8 cellular contexts compared by ENCODE assay signal in the genomic region with DNA sequence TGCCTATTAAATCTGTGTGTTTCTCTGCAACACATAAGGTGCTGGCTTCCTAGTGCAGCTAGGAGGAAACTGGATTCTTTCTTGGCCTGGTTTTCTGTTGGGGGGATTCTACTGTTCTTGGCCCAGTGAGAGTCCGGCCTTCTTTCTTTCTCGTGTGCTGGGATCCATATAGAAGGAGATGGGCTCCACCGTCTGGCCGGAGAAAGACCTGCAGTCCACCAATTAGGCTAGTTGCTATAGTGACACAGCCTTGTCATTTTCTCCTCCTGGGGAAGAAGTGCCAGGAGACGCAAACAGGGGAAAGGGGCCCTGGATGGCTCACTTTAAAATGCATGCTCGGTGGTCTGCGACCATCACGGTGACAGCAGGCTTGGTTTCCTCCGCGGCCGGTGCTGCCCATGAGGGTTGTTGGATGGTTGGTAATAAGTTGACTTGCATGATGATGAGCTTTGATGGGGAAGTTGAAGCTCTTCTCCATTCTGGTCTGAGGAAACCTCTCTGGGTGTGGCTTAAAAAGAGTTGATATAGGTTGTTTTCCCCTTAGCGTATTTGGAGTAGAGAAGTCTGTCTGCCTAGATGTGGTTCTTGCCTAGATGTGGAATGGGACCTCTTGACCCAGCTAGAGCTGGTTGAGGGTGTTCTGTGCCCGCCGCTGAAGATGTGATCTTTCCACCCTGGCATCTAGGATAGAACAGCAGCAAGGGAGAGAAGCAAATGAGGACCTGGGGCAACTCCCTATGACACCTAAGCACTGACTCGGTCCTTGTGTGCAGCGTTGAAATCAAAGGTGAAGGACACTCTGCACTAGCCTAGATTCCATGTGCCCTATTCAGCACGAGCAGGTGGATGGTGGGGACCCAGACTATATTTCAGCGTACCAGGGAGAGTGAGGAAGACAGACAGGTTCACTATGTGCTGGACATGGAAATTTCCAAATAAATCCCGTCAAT.
A peak's percentile ranks its signal among the peaks of the same experiment; 100 is the strongest.
DNase-seq lines count a peak whose midpoint lies in the region; ATAC-seq, FAIRE-seq and TF ChIP-seq lines count a peak whose summit lies in the region.

No MANE protein-coding gene starts in this region.

- H3K4me1 Mint-ChIP-seq in T-helper 17 cell = peaks cover 3% of the 10 kb centered on the region

- H3K9ac ChIP-seq in kidney (ENCODE audit: low read length in 2 of 2) = no peak overlapping the region

- no peak overlapping the region for H3K4me3 Mint-ChIP-seq in T-helper 17 cell

- intact Hi-C loops in OCI-LY7 (cut with micrococcal nuclease; ENCODE audit: unreplicated experiment) = loop anchor here (1.0 to 10.0 kb wide), 7 partner anchors 48 to 1280 kb away; no protein-coding TSS in a partner anchor
- intact Hi-C loops in kidney (cut with DNase I) = no loop called here

- H4K20me1 ChIP-seq in DOHH2 (ENCODE audit: control insufficient read depth, insufficient read depth, low read depth, low read length) (no peaks in the 10 kb centered on the region), OCI-LY7 (ENCODE audit: insufficient read depth, low read length) (no peaks in the 10 kb centered on the region)

- CTCF ChIA-PET in OCI-LY7 (lab: Charles Lee; ENCODE audit: unreplicated experiment) = interaction anchor here (1.1 kb wide), 1 partner anchor 860 kb away, joined by 3 read pairs; no protein-coding TSS in a partner anchor

- POLR2A ChIA-PET in OCI-LY7 (lab: Charles Lee) = no interaction called here

- no peak overlapping the region for H2AFZ ChIP-seq in OCI-LY7 (ENCODE audit: low read length)

- TF ChIP-seq CTCF in DOHH2 (IDR thresholded peaks at IDR 0.05; ENCODE audit: low read depth, low read length, poor library complexity, severe bottlenecking) (peak; percentile 86), OCI-LY7 (conservative IDR thresholded peaks at IDR 0.05; ENCODE audit: low read length) (peak; percentile 97), kidney (IDR thresholded peaks at IDR 0.05; ENCODE audit: borderline replicate concordance, extremely low read depth, insufficient read depth) (peak; percentile 66)

- H3K9me3 ChIP-seq in DOHH2 (ENCODE audit: control insufficient read depth, insufficient read depth, low read length) = no peaks in the 10 kb centered on the region
- no peaks in the 10 kb centered on the region for H3K9me3 ChIP-seq in OCI-LY7 (ENCODE audit: low read length)
- no peaks in the 10 kb centered on the region for H3K9me3 ChIP-seq in kidney (ENCODE audit: control insufficient read depth in 1 of 2, low read length in 2 of 2)
- H3K9me3 ChIP-seq in T-helper 17 cell (ENCODE audit: control insufficient read depth, low read length, poor library complexity, severe bottlenecking) = no peaks in the 10 kb centered on the region

- H3F3A ChIP-seq in DOHH2 (ENCODE audit: control insufficient read depth, insufficient read depth) = no peaks in the 10 kb centered on the region

- H3K79me2 ChIP-seq in DOHH2 (ENCODE audit: control insufficient read depth, low read length) (no peaks in the 10 kb centered on the region), OCI-LY7 (ENCODE audit: insufficient read depth, low read depth, low read length) (no peaks in the 10 kb centered on the region)

- peaks cover 2% of the 10 kb centered on the region for H3K36me3 Mint-ChIP-seq in T-helper 17 cell (ENCODE audit: low read depth)

- H3K27me3 ChIP-seq in DOHH2 (ENCODE audit: control insufficient read depth, low read length) = no peaks in the 10 kb centered on the region

- no peak for FAIRE-seq in kidney (lab: Jason Lieb, UNC)

- H3K27me3 Mint-ChIP-seq in T-helper 17 cell = peaks cover 64% of the 10 kb centered on the region

- BruUV-seq in OCI-LY7 (replicated peaks; lab: Mats Ljungman, UMichigan) = no TSS peak

- H3K4me2 ChIP-seq in DOHH2 (ENCODE audit: low read length) (no peak overlapping the region), OCI-LY7 (ENCODE audit: low read length) (peak overlapping the region; percentile 31; the same call in 1 of the 2 replicates)

- no peaks in the 10 kb centered on the region for H3K36me3 ChIP-seq in DOHH2 (ENCODE audit: control insufficient read depth, low read length)
- no peaks in the 10 kb centered on the region for H3K36me3 ChIP-seq in OCI-LY7 (ENCODE audit: insufficient read depth, low read length)
- no peaks in the 10 kb centered on the region for H3K36me3 ChIP-seq in kidney (ENCODE audit: control insufficient read depth in 1 of 2, insufficient read depth in 2 of 2, low read length in 2 of 2)

- no peak for ATAC-seq in GM21576 (IDR thresholded peaks at IDR 0.05; ENCODE audit: unreplicated experiment)
- no peak for ATAC-seq in T-helper 17 cell

- in situ Hi-C loops in T47D (cut with HindIII; ENCODE audit: low pct_unique_long_range_greater_than_20kb, low sequenced_read_pairs) = no loop called here

- H3K27ac ChIP-seq in DOHH2 (ENCODE audit: low read depth, low read length) = no peak overlapping the region
- H3K27ac ChIP-seq in OCI-LY7 (ENCODE audit: low read depth, low read length, poor library complexity, severe bottlenecking) = no peak overlapping the region
- H3K27ac ChIP-seq in kidney (ENCODE audit: low read depth in 2 of 2, low read length in 2 of 2) = no peak overlapping the region

- H3K27ac Mint-ChIP-seq in T-helper 17 cell = no peak overlapping the region

- H3K4me3 ChIP-seq in DOHH2 (ENCODE audit: low read length) = no peak overlapping the region
- no peak overlapping the region for H3K4me3 ChIP-seq in OCI-LY7 (ENCODE audit: low read depth, low read length, poor library complexity, severe bottlenecking)
- no peak overlapping the region for H3K4me3 ChIP-seq in kidney (ENCODE audit: low read length in 2 of 2)

- peaks cover 6% of the 10 kb centered on the region; the same call in 1 of the 2 replicates for H3K4me1 ChIP-seq in DOHH2 (ENCODE audit: control insufficient read depth, low read length)
- H3K4me1 ChIP-seq in OCI-LY7 (ENCODE audit: insufficient read depth, low read length, poor library complexity, severe bottlenecking) = peaks cover 8% of the 10 kb centered on the region
- no peaks in the 10 kb centered on the region for H3K4me1 ChIP-seq in kidney (ENCODE audit: control insufficient read depth in 1 of 2, insufficient read depth in 1 of 2, low read depth in 1 of 2, low read length in 2 of 2)

- H3K9me2 ChIP-seq in DOHH2 (replicated peaks; ENCODE audit: control insufficient read depth, low read length) (no peaks in the 10 kb centered on the region), OCI-LY7 (ENCODE audit: insufficient read depth, low read length) (no peaks in the 10 kb centered on the region)

- DNase-seq in HT1080 (ENCODE audit: low read depth) = peak; percentile 54
- peak; percentile 74 for DNase-seq in OCI-LY7 (ENCODE audit: low spot score)
- peak; percentile 62 to 92 for DNase-seq in T47D (ENCODE audit: low read depth in 1 of 2, low spot score in 1 of 2)
- peak; percentile 80 for DNase-seq in kidney
- peak; percentile 16 to 17 for DNase-seq in stimulated activated CD8-positive, alpha-beta memory T cell treated with anti-CD3 and anti-CD28 coated beads, Interleukin-2, amount 100 ng/mL, for 48 hours (ENCODE audit: low read depth in 2 of 2)
- DNase-seq in T-helper 17 cell = no peak

Comparison
In these comparisons a context has a peak if more than half of its experiments do, and no peak if none do; other contexts are left out.
1. DNase-seq: peak in HT1080 (single experiment), OCI-LY7 (single experiment), T47D (2 of 2), kidney (single experiment) and stimulated activated CD8-positive, alpha-beta memory T cell treated with anti-CD3 and anti-CD28 coated beads, Interleukin-2, amount 100 ng/mL, for 48 hours (2 of 2); none in T-helper 17 cell (0 of 3).
2. Peak in every context shown above with its lines, with median percentiles within 50 percentile points of each other: CTCF ChIP-seq.